Comparison of ENCODE assay signal across 8 cellular contexts in genomic region chr10:77927343-77928256, GRCh38. TPM values are rescaled to one million over a fixed set of nuclear protein-coding genes. Genes with fewer than 3 reads are reported as not detected.
DNase-seq lines count a peak whose midpoint lies in the region; ATAC-seq, FAIRE-seq and TF ChIP-seq lines count a peak whose summit lies in the region.

No MANE protein-coding gene starts in this region.

- no peak overlapping the region for H2AK5ac ChIP-seq in mesendoderm (ENCODE audit: low read length)

- no peak overlapping the region; the same call in 2 of the 3 replicates for H3K27ac ChIP-seq in K562 (ENCODE audit: extremely low read depth, low read depth, low read length)
- H3K27ac ChIP-seq in mesendoderm (ENCODE audit: low read depth, low read length): peak overlapping the region; percentile 32
- no peak overlapping the region for H3K27ac ChIP-seq in upper lobe of right lung

- peaks cover 36% of the 10 kb centered on the region for H3K79me2 ChIP-seq in K562 (ENCODE audit: control insufficient read depth, insufficient read depth, low read length)
- H3K79me2 ChIP-seq in mesendoderm (ENCODE audit: control insufficient read depth, insufficient read depth, low read length): peaks cover 37% of the 10 kb centered on the region

- no peak for DNase-seq in activated naive CD4-positive, alpha-beta T cell (lab: John Stamatoyannopoulos, UW)
- no peak for DNase-seq in K562 (ENCODE audit: extremely low read depth in 1 of 4, low spot score in 3 of 4)
- DNase-seq in mesendoderm: peak; percentile 58
- no peak for DNase-seq in upper lobe of right lung
- no peak for DNase-seq in SKM-1 (lab: John Stamatoyannopoulos, UW; ENCODE audit: unreplicated experiment)
- DNase-seq in RPMI8226: no peak

- H3K4me2 ChIP-seq in K562 (ENCODE audit: insufficient read depth, low read length) (peak overlapping the region; percentile 50), mesendoderm (ENCODE audit: low read length) (peak overlapping the region; percentile 43)

- peak overlapping the region; percentile 98 for H3K56ac ChIP-seq in mesendoderm (ENCODE audit: low read length)

- FAIRE-seq in K562 (lab: Jason Lieb, UNC): no peak

- H3K9me3 ChIP-seq in K562 (replicated peaks; ENCODE audit: control insufficient read depth, insufficient read depth, low read depth, low read length) (no peaks in the 10 kb centered on the region), upper lobe of right lung (no peaks in the 10 kb centered on the region)

- H3K9me3 Mint-ChIP-seq in activated naive CD4-positive, alpha-beta T cell treated with anti-CD3 and anti-CD28 coated beads, Interleukin-2, amount 50 U/mL, for 24 hours: no peaks in the 10 kb centered on the region

- H2BK15ac ChIP-seq in mesendoderm (replicated peaks; ENCODE audit: low read depth): no peak overlapping the region

- intact Hi-C loops in K562 (cut with micrococcal nuclease): loop anchor here (5.0 kb wide), 2 partner anchors 45 to 80 kb away; no protein-coding TSS in a partner anchor
- intact Hi-C loops in upper lobe of right lung (cut with DNase I): no loop called here

- peak overlapping the region; percentile 84 for H3K4me3 Mint-ChIP-seq in activated naive CD4-positive, alpha-beta T cell treated with anti-CD3 and anti-CD28 coated beads, Interleukin-2, amount 50 U/mL, for 24 hours

- TF ChIP-seq POLR2A in K562 (conservative IDR thresholded peaks at IDR 0.05): no peak

- H3K27me3 Mint-ChIP-seq in activated naive CD4-positive, alpha-beta T cell treated with anti-CD3 and anti-CD28 coated beads, Interleukin-2, amount 50 U/mL, for 24 hours: peaks cover 41% of the 10 kb centered on the region

- peaks cover 5% of the 10 kb centered on the region; the same call in 1 of the 2 replicates for H4K20me1 ChIP-seq in K562 (replicated peaks; ENCODE audit: control insufficient read depth, insufficient read depth, low read length)

- peak overlapping the region; percentile 18 for H2BK5ac ChIP-seq in mesendoderm (ENCODE audit: low read length)

- TF ChIP-seq CTCF in K562 (IDR thresholded peaks at IDR 0.05 in 2 of 3, conservative IDR thresholded peaks at IDR 0.05 in 1 of 3; ENCODE audit: insufficient read depth in 2 of 3, low read depth in 1 of 3, low read length in 3 of 3) (no peak), upper lobe of right lung (IDR thresholded peaks at IDR 0.05) (no peak)

- H3K4me3 ChIP-seq in K562: peak overlapping the region; percentile 71
- H3K4me3 ChIP-seq in mesendoderm (ENCODE audit: low read length): peak overlapping the region; percentile 77
- H3K4me3 ChIP-seq in upper lobe of right lung: peak overlapping the region; percentile 82

- peak overlapping the region; percentile 30 for H4K8ac ChIP-seq in mesendoderm (ENCODE audit: low read depth, low read length)

- H2BK120ac ChIP-seq in mesendoderm (ENCODE audit: low read depth, low read length): no peak overlapping the region

- TF ChIP-seq EP300 in K562 (IDR thresholded peaks at IDR 0.05; ENCODE audit: low read length): no peak

- peak overlapping the region; percentile 58 for H3K4ac ChIP-seq in mesendoderm (ENCODE audit: low read depth, low read length)

- ATAC-seq in K562: no peak; the same call in 2 of the 3 replicates
- ATAC-seq in upper lobe of right lung: no peak
- ATAC-seq in HG03378 (IDR thresholded peaks at IDR 0.05; ENCODE audit: unreplicated experiment): no peak

- CTCF ChIA-PET in K562 (lab: Yijun Ruan, JAX; ENCODE audit: low intra/inter-chr PET ratio): interaction anchor here (0.6 kb wide), 1 partner anchor 39 kb away, joined by 4 read pairs; no protein-coding TSS in a partner anchor

- POLR2A ChIA-PET in K562 (lab: Yijun Ruan, JAX): interaction anchor here (0.6 to 10.4 kb wide), 5 partner anchors 8 to 46 kb away, joined by 3 to 89 read pairs (median 6); no protein-coding TSS in a partner anchor

- peak overlapping the region; percentile 49 for H2AFZ ChIP-seq in K562 (ENCODE audit: low read depth, low read length)

- H3K4me1 ChIP-seq in K562 (replicated peaks in 1 of 2; ENCODE audit: control insufficient read depth in 2 of 2, insufficient read depth in 2 of 2, low read length in 2 of 2): peaks cover 33 to 35% of the 10 kb centered on the region in 2 experiments; a peak in 4 of 5 replicates
- peaks cover 9% of the 10 kb centered on the region for H3K4me1 ChIP-seq in mesendoderm (ENCODE audit: control insufficient read depth, low read depth, low read length)
- peaks cover 6% of the 10 kb centered on the region for H3K4me1 ChIP-seq in upper lobe of right lung

- H3K27me3 ChIP-seq in K562 (ENCODE audit: control insufficient read depth in 2 of 2, insufficient read depth in 2 of 2, low read length in 2 of 2): no peaks in the 10 kb centered on the region
- H3K27me3 ChIP-seq in mesendoderm (ENCODE audit: insufficient read depth, low read length, poor library complexity): no peaks in the 10 kb centered on the region
- H3K27me3 ChIP-seq in upper lobe of right lung: no peaks in the 10 kb centered on the region

- H3K36me3 ChIP-seq in K562 (ENCODE audit: control insufficient read depth, insufficient read depth, low read length) (peaks cover 7% of the 10 kb centered on the region; the same call in 1 of the 3 replicates), mesendoderm (ENCODE audit: control insufficient read depth, insufficient read depth, low read length) (no peaks in the 10 kb centered on the region), upper lobe of right lung (no peaks in the 10 kb centered on the region)

- no peak overlapping the region for H3K23ac ChIP-seq in mesendoderm (ENCODE audit: low read length)

- H3K18ac ChIP-seq in mesendoderm (ENCODE audit: low read length): peak overlapping the region; percentile 100

- WGBS in K562 (ENCODE audit: insufficient coverage, low coverage, missing lambda C conversion rate): 54% methylated on average over 20 of the region's 20 CpGs
- no CpG with 5 or more reads among the region's 20 CpGs for WGBS in mesendoderm (ENCODE audit: extremely low coverage, insufficient coverage, low lambda C conversion rate)

- H3K27ac Mint-ChIP-seq in activated naive CD4-positive, alpha-beta T cell treated with anti-CD3 and anti-CD28 coated beads, Interleukin-2, amount 50 U/mL, for 24 hours: peak overlapping the region; percentile 36

- in situ Hi-C loops in K562 (cut with MboI): no loop called here

- H3K36me3 Mint-ChIP-seq in activated naive CD4-positive, alpha-beta T cell treated with anti-CD3 and anti-CD28 coated beads, Interleukin-2, amount 50 U/mL, for 24 hours: no peaks in the 10 kb centered on the region

- TF ChIP-seq RAD21 in K562 (CRISPR knock-in tag; conservative IDR thresholded peaks at IDR 0.05 in 1 of 2, IDR thresholded peaks at IDR 0.05 in 1 of 2): no peak

- TSS peak; percentile 82 for BruUV-seq in K562 (replicated peaks; lab: Mats Ljungman, UMichigan)

- H3K79me1 ChIP-seq in mesendoderm (ENCODE audit: low read length): no peaks in the 10 kb centered on the region

- H3K9ac ChIP-seq in K562 (ENCODE audit: insufficient read depth in 1 of 2, low read depth in 2 of 2, low read length in 2 of 2): peak overlapping the region; percentile 73 to 99; a peak in 3 of 4 replicates
- peak overlapping the region; percentile 94 for H3K9ac ChIP-seq in mesendoderm (ENCODE audit: low read length)

- peaks cover 6% of the 10 kb centered on the region for H3K4me1 Mint-ChIP-seq in activated naive CD4-positive, alpha-beta T cell treated with anti-CD3 and anti-CD28 coated beads, Interleukin-2, amount 50 U/mL, for 24 hours

- no peaks in the 10 kb centered on the region for H3K9me1 ChIP-seq in K562 (ENCODE audit: control insufficient read depth, insufficient read depth, low read length)

- no peak overlapping the region for H4K5ac ChIP-seq in mesendoderm (ENCODE audit: low read length)

TF ChIP-seq in K562, 482 proteins besides CTCF, POLR2A, EP300 and RAD21 (continues in another document):
- TF ChIP-seq CBX2 (IDR thresholded peaks at IDR 0.05; ENCODE audit: insufficient read depth, low read length, poor library complexity, severe bottlenecking) (no peak), TEAD1 (CRISPR knock-in tag; IDR thresholded peaks at IDR 0.05) (0 out of 4 replicates have a peak, but pooled peaks of 1 of the 2 experiments have one; percentile 26), POLR2AphosphoS2 (IDR thresholded peaks at IDR 0.05; ENCODE audit: low read length) (no peak)

RNA-seq across cellular contexts. Expression of gene DLG5, which starts 1.0 kb away (rescaled TPM):
- 91.9 and 204 TPM in 2 replicates for total RNA-seq in K562 (2011; cell fraction: chromatin; rRNA removed; ENCODE audit: low replicate concordance)
- total RNA-seq in K562 (2011; cell fraction: nucleolus; rRNA removed): 90.6 and 92.5 TPM in 2 replicates
- 67.2 and 68.6 TPM in 2 replicates for total RNA-seq in K562 (2011; cell fraction: nucleoplasm; rRNA removed)
- 10.1 and 13.6 TPM in 2 replicates for total RNA-seq in K562 (2014; rRNA removed)
- total RNA-seq in K562 (2014; rRNA removed; fragmentation: Illumina TruSeq; extraction: Trizol): 9.2 and 9.6 TPM in 2 replicates
- total RNA-seq in K562 (2015; rRNA removed; fragmentation: Illumina TruSeq; extraction: Trizol): 11.0 and 11.2 TPM in 2 replicates
- total RNA-seq in K562 (2021): 24.0 and 26.8 TPM in 2 replicates
- polyA plus RNA-seq in K562 (2011; rRNA removed): 8.8 and 11.9 TPM in 2 replicates
- 8.1 and 10.6 TPM in 2 replicates for polyA plus RNA-seq in K562 (2011; cell fraction: cytosol; rRNA removed)
- 72.9 and 124 TPM in 2 replicates for polyA plus RNA-seq in K562 (2011; cell fraction: nucleus; rRNA removed)
- 16.0 and 23.5 TPM in 2 replicates for polyA plus RNA-seq in K562 (2012)
- 17.9 and 18.8 TPM in 2 replicates for polyA plus RNA-seq in K562 (2014; fragmentation: Illumina TruSeq; extraction: Trizol)
- polyA plus RNA-seq in K562 (2014; fragmentation: Nextera tagmentation; extraction: Ambion mirVana): 1 to 10 TPM; 1.4 to 1.5 TPM
- 17.2 and 17.3 TPM in 2 replicates for polyA plus RNA-seq in K562 (2014; rRNA removed)
- 11.9 and 15.3 TPM in 2 replicates for polyA minus RNA-seq in K562 (2011; rRNA and poly(A)+ RNA removed)
- polyA minus RNA-seq in K562 (2011; cell fraction: cytosol; rRNA and poly(A)+ RNA removed): 7.3 and 10.1 TPM in 2 replicates
- polyA minus RNA-seq in K562 (2011; cell fraction: nucleus; rRNA and poly(A)+ RNA removed): 27.9 and 33.8 TPM in 2 replicates
- 58.5 TPM for polyA plus RNA-seq in mesendoderm (2013, experiment 1 of 2)
- 57.0 TPM for polyA plus RNA-seq in mesendoderm (2013, experiment 2 of 2)
- 19.3 TPM for total RNA-seq in upper lobe of right lung
